10 cellular contexts compared by ENCODE assay signal in the genomic region with DNA sequence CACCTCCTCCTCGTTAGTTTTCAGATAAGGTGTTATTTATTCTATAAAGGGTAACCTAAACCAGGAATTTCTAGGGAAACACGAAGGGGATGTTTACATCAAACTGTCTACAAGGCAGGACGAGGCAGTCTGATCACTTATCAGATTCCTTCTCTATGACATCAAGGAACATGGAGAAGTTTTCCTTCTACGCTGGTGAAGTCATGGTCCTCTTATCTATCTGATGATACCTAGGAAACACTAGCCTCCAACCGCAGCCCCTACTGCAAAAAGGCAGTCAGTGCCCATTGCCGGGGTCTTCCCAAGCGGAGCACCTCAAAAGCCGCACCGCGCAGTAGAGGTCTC. TPM values are rescaled to one million over a fixed set of nuclear protein-coding genes. Genes with fewer than 3 reads are reported as not detected.
A peak's percentile ranks its signal among the peaks of the same experiment; 100 is the strongest.
DNase-seq lines count a peak whose midpoint lies in the region; ATAC-seq, FAIRE-seq and TF ChIP-seq lines count a peak whose summit lies in the region.
"Had no signal": no experiment of that assay in that cellular context is flagged by ENCODE, and none has a peak within 500 bp of the region (broad histone marks: within the 10 kb centered on the region; RNA-seq: fewer than 3 reads in every experiment).

No MANE protein-coding gene starts in this region.

- no peaks in the 10 kb centered on the region for H3K36me3 Mint-ChIP-seq in brain
- no peaks in the 10 kb centered on the region for H3K36me3 Mint-ChIP-seq in Caco-2 (ENCODE audit: insufficient read depth, unreplicated experiment)

- no peak for TF ChIP-seq CTCF in brain (conservative IDR thresholded peaks at IDR 0.05)
- TF ChIP-seq CTCF in keratinocyte (optimal IDR thresholded peaks at IDR 0.05 in 1 of 3, IDR thresholded peaks at IDR 0.05 in 1 of 3, conservative IDR thresholded peaks at IDR 0.05 in 1 of 3; ENCODE audit: extremely low read depth in 1 of 3, insufficient read depth in 2 of 3, low read length in 3 of 3) = no peak
- TF ChIP-seq CTCF in stomach (IDR thresholded peaks at IDR 0.05) = no peak
- TF ChIP-seq CTCF in Caco-2 (IDR thresholded peaks at IDR 0.05; ENCODE audit: insufficient read depth in 1 of 2, low read depth in 1 of 2, low read length in 1 of 2, severe bottlenecking in 1 of 2, unreplicated experiment in 1 of 2) = no peak

- H3K4me1 Mint-ChIP-seq in brain (peaks cover 55% of the 10 kb centered on the region), Caco-2 (ENCODE audit: low read depth, unreplicated experiment) (no peaks in the 10 kb centered on the region)

- TF ChIP-seq POLR2A in stomach (IDR thresholded peaks at IDR 0.05) = no peak

- peak overlapping the region; percentile 95 to 100 (median 97) for H3K4me3 Mint-ChIP-seq in brain
- no peak overlapping the region for H3K4me3 Mint-ChIP-seq in Caco-2 (ENCODE audit: unreplicated experiment)

- H3K4me1 ChIP-seq in HUES48 (ENCODE audit: control insufficient read depth, insufficient read depth, low read length) = peaks cover 25% of the 10 kb centered on the region
- peaks cover 9% of the 10 kb centered on the region for H3K4me1 ChIP-seq in keratinocyte (ENCODE audit: control insufficient read depth, extremely low read depth, insufficient read depth, low read length)
- H3K4me1 ChIP-seq in stomach = peaks cover 0 to 40% (median 19%) of the 10 kb centered on the region in 4 donors
- no peaks in the 10 kb centered on the region for H3K4me1 ChIP-seq in Caco-2

- H3K27ac Mint-ChIP-seq in brain = peak overlapping the region; percentile 97 to 99 (median 98)
- no peak overlapping the region for H3K27ac Mint-ChIP-seq in Caco-2 (ENCODE audit: unreplicated experiment)
- H3K27ac Mint-ChIP-seq: activated T-helper 2 cell treated with anti-CD3 and anti-CD28 coated beads, Interferon-gamma antibody, Interleukin-2, Interleukin-4, amounts not matched to agents 10 μg/mL and 5 μg/mL and 100 μg/mL, durations not matched to agents 14 hours and 24 hours and 36 hours; stimulated activated naive CD8-positive, alpha-beta T cell treated with anti-CD3 and anti-CD28 coated beads, Interleukin-15, Interleukin-2, amounts not matched to agents 100 ng/mL and 50 ng/mL, for 24 hours had no signal

- H3K27me3 Mint-ChIP-seq in brain = peaks cover 9% of the 10 kb centered on the region
- no peaks in the 10 kb centered on the region for H3K27me3 Mint-ChIP-seq in Caco-2 (ENCODE audit: insufficient read depth, unreplicated experiment)

- H3K4me3 ChIP-seq in HUES48 (ENCODE audit: low read depth, low read length) (peak overlapping the region; percentile 91), keratinocyte (ENCODE audit: control insufficient read depth in 2 of 3, extremely low read depth in 1 of 3, insufficient read depth in 2 of 3, low read depth in 1 of 3, low read length in 3 of 3) (peak overlapping the region; percentile 52 to 76 (median 70)), stomach (peak overlapping the region; percentile 65 to 72 (median 68)), Caco-2 (ENCODE audit: low read depth, low read length) (no peak overlapping the region)

- WGBS in stomach, 5 donors = 20 to 28% (median 24%) methylated on average over 10 of the region's 10 CpGs

- intact Hi-C loops in stomach (cut with DNase I; ENCODE audit: low total_unique reads) (no loop called here), Caco-2 (cut with micrococcal nuclease; ENCODE audit: unreplicated experiment) (no loop called here)

- H3K27ac ChIP-seq in HUES48 (ENCODE audit: low read depth, low read length) (peak overlapping the region; percentile 89), keratinocyte (ENCODE audit: control insufficient read depth, insufficient read depth, low read length) (no peak overlapping the region), stomach (peak overlapping the region in 4 of 5 donors; percentile 80 to 93 (median 88))

- FAIRE-seq in keratinocyte (lab: Jason Lieb, UNC) = no peak

- H3K9ac ChIP-seq in HUES48 (ENCODE audit: low read depth, low read length) (peak overlapping the region; percentile 91), keratinocyte (ENCODE audit: control insufficient read depth, extremely low read depth, insufficient read depth, low read length) (peak overlapping the region; percentile 52)

- no peaks in the 10 kb centered on the region for H3K9me3 ChIP-seq in HUES48 (ENCODE audit: control insufficient read depth, insufficient read depth, low read length)
- H3K9me3 ChIP-seq in keratinocyte (ENCODE audit: control insufficient read depth, low read depth, low read length) = no peaks in the 10 kb centered on the region
- no peaks in the 10 kb centered on the region for H3K9me3 ChIP-seq in stomach
- no peaks in the 10 kb centered on the region for H3K9me3 ChIP-seq in Caco-2

- H3K4me2 ChIP-seq in keratinocyte (ENCODE audit: control insufficient read depth, extremely low read depth, insufficient read depth, low read depth, low read length) = peak overlapping the region; percentile 86

- H3K27me3 ChIP-seq in HUES48 (ENCODE audit: control insufficient read depth, insufficient read depth, low read length) (no peaks in the 10 kb centered on the region), keratinocyte (ENCODE audit: control insufficient read depth, extremely low read depth, insufficient read depth, low read length) (no peaks in the 10 kb centered on the region), stomach (peaks cover 0 to 8% (median 0%) of the 10 kb centered on the region in 3 donors), Caco-2 (replicated peaks; ENCODE audit: control insufficient read depth, insufficient read depth, low read length) (no peaks in the 10 kb centered on the region)

- no peaks in the 10 kb centered on the region for H4K20me1 ChIP-seq in keratinocyte (ENCODE audit: control insufficient read depth, extremely low read depth, insufficient read depth, low read length)

- no peak for TF ChIP-seq EP300 in stomach (IDR thresholded peaks at IDR 0.05)

- H2AFZ ChIP-seq in keratinocyte (ENCODE audit: control insufficient read depth, low read length) = peak overlapping the region; percentile 89

- POLR2A ChIA-PET in Caco-2 (lab: Charles Lee) = no interaction called here

- no peak for DNase-seq in keratinocyte (ENCODE audit: low read depth, low spot score)
- no peak for DNase-seq in stomach
- no peak for DNase-seq in cerebellum (ENCODE audit: low spot score)
- no peak for DNase-seq in ecto neural progenitor cell (ENCODE audit: low spot score)
- no peak for DNase-seq in Caco-2

- no peaks in the 10 kb centered on the region for H3K9me1 ChIP-seq in keratinocyte (ENCODE audit: control insufficient read depth, extremely low read depth, insufficient read depth, low read length)

- no peaks in the 10 kb centered on the region for H3K36me3 ChIP-seq in HUES48 (ENCODE audit: control insufficient read depth, insufficient read depth, low read length)
- H3K36me3 ChIP-seq in keratinocyte (ENCODE audit: control insufficient read depth in 2 of 2, extremely low read depth in 1 of 2, insufficient read depth in 2 of 2, low read length in 2 of 2) = no peaks in the 10 kb centered on the region
- no peaks in the 10 kb centered on the region for H3K36me3 ChIP-seq in stomach
- H3K36me3 ChIP-seq in Caco-2 (ENCODE audit: control insufficient read depth, insufficient read depth, low read length) = no peaks in the 10 kb centered on the region

- BruUV-seq in Caco-2 (replicated peaks; lab: Mats Ljungman, UMichigan) = no TSS peak

- ATAC-seq in GM21717 (IDR thresholded peaks at IDR 0.05; ENCODE audit: unreplicated experiment) = no peak

- H3K9me3 Mint-ChIP-seq in brain = no peaks in the 10 kb centered on the region
- H3K9me3 Mint-ChIP-seq in Caco-2 (ENCODE audit: unreplicated experiment) = no peaks in the 10 kb centered on the region
- H3K9me3 Mint-ChIP-seq: activated T-helper 2 cell treated with anti-CD3 and anti-CD28 coated beads, Interferon-gamma antibody, Interleukin-2, Interleukin-4, amounts not matched to agents 10 μg/mL and 5 μg/mL and 100 μg/mL, durations not matched to agents 14 hours and 24 hours and 36 hours had no signal

- peaks cover 3% of the 10 kb centered on the region for H3K79me2 ChIP-seq in keratinocyte (ENCODE audit: control insufficient read depth, insufficient read depth, low read length)

- CTCF ChIA-PET in Caco-2 (lab: Charles Lee) = no interaction called here

- dilution Hi-C loops in keratinocyte (cut with MboI; ENCODE audit: extremely low pct_ligation_motif_present, low sequenced_read_pairs) = no loop called here

RNA-seq across cellular contexts. Expression of gene MPDZ, which starts 1.5 kb away (rescaled TPM):
- 16.9 TPM for polyA plus RNA-seq in brain (ENCODE audit: insufficient read depth, low read depth, low replicate concordance)
- 6.6 to 9.0 TPM (median 8.6 TPM) in 3 replicates for polyA plus RNA-seq in keratinocyte
- 1.8 TPM for polyA plus RNA-seq in keratinocyte (2011; ENCODE audit: low read depth)
- polyA plus RNA-seq in keratinocyte (2011; cell fraction: cytosol; rRNA removed) = 4.4 and 4.8 TPM in 2 replicates
- 18.5 and 21.8 TPM in 2 replicates for polyA plus RNA-seq in keratinocyte (2011; cell fraction: nucleus; rRNA removed)
- 1.6 and 7.1 TPM in 2 replicates for polyA plus RNA-seq in keratinocyte (2012; ENCODE audit: low replicate concordance)
- polyA minus RNA-seq in keratinocyte = 4.5 to 19.3 TPM (median 13.0 TPM) in 3 replicates
- 3.6 TPM for polyA minus RNA-seq in keratinocyte (2011; cell fraction: cytosol; rRNA and poly(A)+ RNA removed)
- polyA minus RNA-seq in keratinocyte (2011; cell fraction: nucleus; rRNA and poly(A)+ RNA removed) = 13.1 and 25.9 TPM in 2 replicates
- 10 to 100 TPM; 12.9 to 54.3 (median 18.3) TPM for total RNA-seq in stomach
- polyA plus RNA-seq in stomach = 1 to 10 TPM; 6.4 to 6.7 (median 6.5) TPM
- 53.7 TPM for total RNA-seq in cerebellum
- total RNA-seq in Caco-2 (2022) = 0.23 TPM in 1 of 2 replicates, not detected in the other
- total RNA-seq: activated T-helper 2 cell treated with anti-CD3 and anti-CD28 coated beads, Interferon-gamma antibody, Interleukin-2, Interleukin-4, amounts not matched to agents 10 μg/mL and 5 μg/mL and 100 μg/mL, durations not matched to agents 14 hours and 24 hours and 36 hours had no signal

Comparison
In these comparisons a context has a peak if more than half of its experiments do, and no peak if none do; other contexts are left out.
1. RNA of gene MPDZ, which starts 1.5 kb away (total RNA-seq): 53.7 TPM in cerebellum (single experiment) and 12.9 to 54.3 TPM in stomach; 0.23 TPM in Caco-2; every median in the first group is over 10 times any median in the second.